8 cellular contexts compared by ENCODE assay signal in the genomic region with DNA sequence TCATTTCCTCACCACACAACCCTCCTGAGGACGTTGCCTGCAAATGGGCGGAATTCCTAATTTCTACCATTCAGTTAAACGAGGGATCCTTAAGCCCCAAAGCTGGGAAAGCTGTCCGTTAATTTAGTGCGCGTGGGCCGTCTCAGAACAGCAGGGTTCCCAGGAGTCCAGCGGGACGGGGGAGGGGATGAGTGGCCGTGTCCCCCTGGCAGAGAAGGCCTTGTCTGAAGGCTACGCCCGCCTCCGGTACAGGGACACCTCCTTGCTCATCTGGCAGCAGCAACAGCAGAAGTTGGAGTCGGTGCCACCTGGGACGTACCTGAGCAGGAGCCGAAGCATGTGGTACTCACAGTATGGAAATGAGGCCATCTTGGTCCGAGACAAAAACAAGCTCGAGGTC. TPM values are rescaled to one million over a fixed set of nuclear protein-coding genes. Genes with fewer than 3 reads are reported as not detected.
A peak's percentile ranks its signal among the peaks of the same experiment; 100 is the strongest.
DNase-seq lines count a peak whose midpoint lies in the region; ATAC-seq and TF ChIP-seq lines count a peak whose summit lies in the region.
"Had no signal": no experiment of that assay in that cellular context is flagged by ENCODE, and none has a peak within 500 bp of the region (broad histone marks: within the 10 kb centered on the region; RNA-seq: fewer than 3 reads in every experiment).

No MANE protein-coding gene starts in this region.

- no peaks in the 10 kb centered on the region for H4K20me1 ChIP-seq in H9 (ENCODE audit: control insufficient read depth, insufficient read depth, insufficient read length)

- H2BK5ac ChIP-seq in H9 (ENCODE audit: insufficient read length, low read length), result no peak overlapping the region

- no peak overlapping the region for H4K91ac ChIP-seq in H9 (ENCODE audit: insufficient read length, low read depth, low read length)

- H2AK5ac ChIP-seq in H9 (ENCODE audit: insufficient read length, low read length), result no peak overlapping the region

- no peak overlapping the region for H3K4ac ChIP-seq in H9 (ENCODE audit: low read depth, low read length)

- H3K27ac Mint-ChIP-seq in H9 (no peak overlapping the region; a peak in 1 of 7 replicates), T-helper 17 cell (peak overlapping the region; percentile 24)

- no peak overlapping the region for H3K23ac ChIP-seq in H9 (ENCODE audit: insufficient read length, low read depth, low read length)

- H3K79me2 ChIP-seq in H9 (ENCODE audit: insufficient read depth, low read length), result no peaks in the 10 kb centered on the region

- H3K27ac ChIP-seq in H9 (ENCODE audit: insufficient read length, low read depth, low read length), result no peak overlapping the region

- H3K27me3 ChIP-seq in H9 (ENCODE audit: insufficient read depth, low read length), result no peaks in the 10 kb centered on the region

- no peak overlapping the region for H2BK12ac ChIP-seq in H9 (ENCODE audit: insufficient read length, low read depth, low read length)

- no peak overlapping the region for H3T11ph ChIP-seq in H9 (ENCODE audit: low read length)

- no peak for DNase-seq in H9
- no peak for DNase-seq in T-helper 17 cell
- no peak for DNase-seq in fibroblast of villous mesenchyme (ENCODE audit: low read depth)
- no peak for DNase-seq in skeletal muscle cell (ENCODE audit: low read depth)
- DNase-seq in NCI-H2029 (lab: John Stamatoyannopoulos, UW), result no peak
- no peak for DNase-seq in DMS153 treated with DMSO at 0.1 percent for 48 hours (lab: John Stamatoyannopoulos, UW; ENCODE audit: unreplicated experiment)
- DNase-seq: T-helper 9 cell had no signal

- H3K9me3 Mint-ChIP-seq in H9, result no peaks in the 10 kb centered on the region

- H3K9ac ChIP-seq in H9 (ENCODE audit: extremely low read depth, insufficient read length, low read length), result no peak overlapping the region

- WGBS in H9 (ENCODE audit: extremely low coverage, insufficient read length, low lambda C conversion rate), result no CpG with 5 or more reads among the region's 18 CpGs

- H3K4me3 ChIP-seq in fibroblast of villous mesenchyme (ENCODE audit: low read depth, low read length), result peak overlapping the region; percentile 83
- H3K4me3 ChIP-seq in skeletal muscle cell (ENCODE audit: low read depth, low read length), result peak overlapping the region; percentile 67

- H3K9me3 ChIP-seq in H9 (ENCODE audit: control insufficient read depth, low read depth, low read length) (no peaks in the 10 kb centered on the region), T-helper 17 cell (ENCODE audit: control insufficient read depth, low read length, poor library complexity, severe bottlenecking) (no peaks in the 10 kb centered on the region)

- TF ChIP-seq CTCF in H9 (conservative IDR thresholded peaks at IDR 0.05), result no peak
- TF ChIP-seq CTCF in fibroblast of villous mesenchyme (IDR thresholded peaks at IDR 0.05; ENCODE audit: insufficient read depth, low read depth, low read length), result no peak

- no peak overlapping the region for H2AFZ ChIP-seq in H9 (ENCODE audit: low read length)

- no peak overlapping the region for H3K56ac ChIP-seq in H9 (ENCODE audit: insufficient read length, low read depth, low read length)

- H3K27me3 Mint-ChIP-seq in H9 (ENCODE audit: low read depth) (peaks cover 2% of the 10 kb centered on the region), T-helper 17 cell (no peaks in the 10 kb centered on the region)

- H3K4me3 Mint-ChIP-seq in H9 (peak overlapping the region; percentile 77 to 82), T-helper 17 cell (peak overlapping the region; percentile 86)

- no peak for ATAC-seq in T-helper 17 cell
- no peak for ATAC-seq in GM19463 (IDR thresholded peaks at IDR 0.05; ENCODE audit: unreplicated experiment)

- no peak overlapping the region for H3K18ac ChIP-seq in H9 (ENCODE audit: insufficient read length, low read depth, low read length)

- H3K36me3 Mint-ChIP-seq in H9 (ENCODE audit: insufficient read depth in 1 of 3, low read depth in 3 of 3) (peaks cover 0 to 18% (median 17%) of the 10 kb centered on the region in 3 experiments; a peak in 5 of 7 replicates), T-helper 17 cell (ENCODE audit: low read depth) (no peaks in the 10 kb centered on the region)

- peaks cover 11 to 17% of the 10 kb centered on the region in 2 experiments for H3K4me1 Mint-ChIP-seq in H9
- H3K4me1 Mint-ChIP-seq in T-helper 17 cell, result peaks cover 15% of the 10 kb centered on the region

- H3K14ac ChIP-seq in H9 (ENCODE audit: insufficient read depth, low read length), result no peak overlapping the region

- no peak overlapping the region for H2BK120ac ChIP-seq in H9 (ENCODE audit: low read depth, low read length, poor library complexity, severe bottlenecking)

- H3K4me2 ChIP-seq in H9 (ENCODE audit: insufficient read depth, insufficient read length, low read length), result peak overlapping the region; percentile 73

- H4K8ac ChIP-seq in H9 (replicated peaks; ENCODE audit: insufficient read length, low read depth, low read length), result no peak overlapping the region

- H2BK20ac ChIP-seq in H9 (ENCODE audit: low read depth, low read length, poor library complexity, severe bottlenecking), result no peak overlapping the region

- H3K23me2 ChIP-seq in H9 (ENCODE audit: insufficient read length, low read depth, low read length, poor library complexity, severe bottlenecking), result peaks cover 5% of the 10 kb centered on the region

- H2BK15ac ChIP-seq in H9 (ENCODE audit: low read depth, low read length), result no peak overlapping the region

- no peak overlapping the region for H4K5ac ChIP-seq in H9 (ENCODE audit: insufficient read length, low read depth, low read length)

- H3K4me1 ChIP-seq in H9 (ENCODE audit: insufficient read depth, low read length), result no peaks in the 10 kb centered on the region

- no peaks in the 10 kb centered on the region for H3K79me1 ChIP-seq in H9 (ENCODE audit: insufficient read depth, low read depth, low read length, poor library complexity, severe bottlenecking)

RNA-seq across cellular contexts. Expression of a gene that starts 1.3 kb away (rescaled TPM):
- total RNA-seq in H9 (2021), result 16.4 and 17.8 TPM in 2 replicates
- 10 to 100 TPM in 1 of 2 donors, 1 to 10 TPM in 1; 7.7 to 10.2 TPM for total RNA-seq in T-helper 17 cell
- 18.4 and 22.9 TPM in 2 replicates for total RNA-seq in fibroblast of villous mesenchyme

RNA-seq across cellular contexts. Expression of a gene that starts 34.4 kb away (rescaled TPM):
- total RNA-seq in H9 (2021) (58.7 and 58.9 TPM in 2 replicates), T-helper 17 cell (1 to 10 TPM; 3.5 to 5.5 TPM), fibroblast of villous mesenchyme (9.7 and 13.4 TPM in 2 replicates)

RNA-seq across cellular contexts. Expression of a gene that starts 41.3 kb away (rescaled TPM):
- total RNA-seq in H9 (2021) (63.1 and 63.6 TPM in 2 replicates), T-helper 17 cell (10 to 100 TPM; 31.5 to 44.1 TPM), fibroblast of villous mesenchyme (3.5 and 5.2 TPM in 2 replicates)
